ENCODE assay signal across 8 cellular contexts in the genomic region with DNA sequence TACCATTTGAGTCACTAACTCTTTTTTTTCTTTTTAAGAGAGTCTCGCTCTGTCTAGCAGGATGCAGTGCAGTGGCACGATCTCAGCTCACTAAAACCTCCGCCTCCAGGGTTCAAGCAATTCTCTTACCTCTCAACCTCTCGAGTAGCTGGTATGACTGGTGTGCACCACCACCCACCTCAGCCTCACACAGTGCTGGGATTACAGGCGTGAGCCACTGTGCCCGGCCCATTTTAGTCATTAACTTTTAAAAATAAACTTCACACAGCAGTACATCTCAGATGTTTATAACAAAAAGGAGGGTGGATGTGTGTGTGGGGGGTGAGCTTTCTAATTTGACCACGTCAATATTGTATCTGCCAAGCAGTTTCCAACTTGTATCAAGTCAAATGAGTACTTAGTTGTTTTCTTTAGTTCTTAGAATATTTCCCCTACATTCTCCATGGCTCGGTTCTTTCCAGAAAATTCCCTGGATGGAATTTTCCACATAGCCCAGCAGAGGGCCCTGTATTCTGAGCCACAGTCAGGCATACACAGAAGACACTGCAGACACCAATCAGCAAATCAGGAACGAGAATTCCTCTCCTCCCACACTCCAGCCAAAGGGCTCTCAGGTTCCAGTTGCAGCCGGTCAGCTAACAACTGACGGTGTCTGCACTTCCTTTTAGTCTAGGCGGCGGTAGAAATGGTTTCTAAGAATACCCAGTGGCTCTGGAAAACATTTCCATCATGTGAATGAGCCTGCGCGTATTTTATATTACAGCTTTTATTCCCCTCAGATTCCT. TPM values are rescaled to one million over a fixed set of nuclear protein-coding genes. Genes with fewer than 3 reads are reported as not detected.
DNase-seq lines count a peak whose midpoint lies in the region; ATAC-seq and TF ChIP-seq lines count a peak whose summit lies in the region.

No MANE protein-coding gene starts in this region.

- TF ChIP-seq POLR2A in ovary (IDR thresholded peaks at IDR 0.05) = peak; percentile 53

- DNase-seq in A673 (ENCODE audit: low spot score) (peak; percentile 86), H4 (ENCODE audit: low spot score) (peak; percentile 92), NCI-H226 (peak; percentile 81), amniotic stem cell (lab: John Stamatoyannopoulos, UW) (peak; percentile 62), cardiac septum (ENCODE audit: low spot score) (peak; percentile 83), ovary (peak; percentile 70 to 85 (median 76))

- intact Hi-C loops in A673 (cut with micrococcal nuclease; ENCODE audit: unreplicated experiment) = no loop called here
- intact Hi-C loops in cardiac septum (cut with DNase I) = loop anchor here (5.0 kb wide), 1 partner anchor 111 kb away; the partner anchor contains the start of gene ELK1
- intact Hi-C loops in ovary (cut with DNase I) = no loop called here

- H3K36me3 ChIP-seq in A673 (ENCODE audit: insufficient read depth, low read length, poor library complexity, severe bottlenecking) (no peaks in the 10 kb centered on the region), ovary (no peaks in the 10 kb centered on the region)

- no peak overlapping the region for H3K4me3 ChIP-seq in A673 (ENCODE audit: low read depth, low read length, poor library complexity, severe bottlenecking)
- no peak overlapping the region for H3K4me3 ChIP-seq in ovary

- BruUV-seq in A673 (replicated peaks; lab: Mats Ljungman, UMichigan) = no TSS peak

- TF ChIP-seq EP300 in ovary (IDR thresholded peaks at IDR 0.05) = no peak

- 34 to 41% (median 39%) methylated on average over 15 of the region's 15 CpGs for WGBS in ovary, 3 donors

- POLR2A ChIA-PET in A673 (lab: Charles Lee; ENCODE audit: low non-redundant PET) = interaction anchor here (0.6 to 0.7 kb wide), 2 partner anchors 15 to 939 kb away, joined by 3 read pairs; no protein-coding TSS in a partner anchor

- TF ChIP-seq CTCF in A673 (conservative IDR thresholded peaks at IDR 0.05; ENCODE audit: low read depth, low read length) = peak; percentile 68
- peak; percentile 32 to 78 (median 66) for TF ChIP-seq CTCF in ovary (IDR thresholded peaks at IDR 0.05)

- H3K27me3 ChIP-seq in A673 (replicated peaks; ENCODE audit: insufficient read depth, low read depth, low read length, poor library complexity) (no peaks in the 10 kb centered on the region), ovary (no peaks in the 10 kb centered on the region)

- H3K27ac ChIP-seq in A673 (ENCODE audit: low read depth, low read length, poor library complexity, severe bottlenecking) (peak overlapping the region; percentile 52), ovary (peak overlapping the region; percentile 15 to 61)

- CTCF ChIA-PET in A673 (lab: Charles Lee) = interaction anchor here (0.6 to 0.9 kb wide), 2 partner anchors 39 to 104 kb away, joined by 3 read pairs; no protein-coding TSS in a partner anchor

- no peaks in the 10 kb centered on the region for H3K9me3 ChIP-seq in A673 (ENCODE audit: low read depth, low read length, poor library complexity, severe bottlenecking)
- H3K9me3 ChIP-seq in ovary = no peaks in the 10 kb centered on the region

- ATAC-seq in GM19035 (IDR thresholded peaks at IDR 0.05; ENCODE audit: unreplicated experiment) = no peak
- ATAC-seq in HG03457 (IDR thresholded peaks at IDR 0.05; ENCODE audit: unreplicated experiment) = no peak

- H3K4me1 ChIP-seq in A673 (ENCODE audit: insufficient read depth, low read length, poor library complexity, severe bottlenecking) (peaks cover 12% of the 10 kb centered on the region), ovary (ENCODE audit: insufficient read depth) (no peaks in the 10 kb centered on the region)

RNA-seq across cellular contexts. Expression of gene ARAF, which starts 20.1 kb away (rescaled TPM):
- total RNA-seq in A673 (2021) = 60.0 and 60.9 TPM in 2 replicates
- 14.8 and 32.3 TPM in 2 replicates for total RNA-seq in H4 (2014; rRNA removed; shearing (Covaris generic))
- 69.9 TPM for total RNA-seq in cardiac septum
- total RNA-seq in ovary = 10 to 100 TPM; 24.9 to 76.9 (median 66.4) TPM
- polyA plus RNA-seq in ovary = 10 to 100 TPM; 34.8 to 56.5 TPM

RNA-seq across cellular contexts. Expression of gene TIMP1, which starts 41.3 kb away (rescaled TPM):
- total RNA-seq in A673 (2021) (386 and 471 TPM in 2 replicates), cardiac septum (255 TPM), ovary (1,000 to 10,000 TPM in 1 of 7 donors, 100 to 1,000 TPM in 6; 247 to 1,009 (median 617) TPM)
- 281 and 386 TPM in 2 replicates for total RNA-seq in H4 (2014; rRNA removed; shearing (Covaris generic))
- 1,000 to 10,000 TPM in 1 of 2 donors, 100 to 1,000 TPM in 1; 440 to 1,380 TPM for polyA plus RNA-seq in ovary

RNA-seq across cellular contexts. Expression of gene ZNF41, which starts 57.9 kb away (rescaled TPM):
- total RNA-seq in A673 (2021) (6.4 and 6.8 TPM in 2 replicates), cardiac septum (15.4 TPM), ovary (10 to 100 TPM in 1 of 7 donors, 1 to 10 TPM in 6; 2.9 to 11.3 (median 8.2) TPM)
- total RNA-seq in H4 (2014; rRNA removed; shearing (Covaris generic)) = 7.6 and 9.8 TPM in 2 replicates
- 1 to 10 TPM; 3.5 to 7.8 TPM for polyA plus RNA-seq in ovary
